ENCODE assay signal across 1 cellular context in the genomic region with DNA sequence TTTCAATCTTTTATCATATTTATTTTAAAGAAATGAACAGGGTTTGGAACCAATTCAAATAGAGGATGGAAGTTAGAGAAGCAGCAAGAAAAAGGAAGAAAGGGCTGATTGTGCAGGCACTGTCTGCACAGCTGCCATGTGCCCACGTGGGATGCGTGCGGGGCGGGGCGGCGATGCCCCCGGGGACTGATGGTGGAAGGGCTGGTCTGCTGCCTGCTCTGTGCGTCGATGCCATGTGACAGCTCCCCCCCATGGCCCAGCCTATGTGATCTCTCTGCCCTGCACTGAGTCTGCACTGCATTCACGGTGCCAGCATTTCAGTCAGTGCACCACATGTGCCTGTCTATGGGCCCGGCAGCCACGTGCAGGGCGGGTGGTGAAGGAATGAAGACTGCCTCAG.
TF ChIP-seq lines count a peak whose summit lies in the region.

No MANE protein-coding gene starts in this region.

TF ChIP-seq in GM12878, 131 proteins besides CTCF, POLR2A, EP300 and RAD21 (continued from another document):
- TF ChIP-seq, protein P1, sequence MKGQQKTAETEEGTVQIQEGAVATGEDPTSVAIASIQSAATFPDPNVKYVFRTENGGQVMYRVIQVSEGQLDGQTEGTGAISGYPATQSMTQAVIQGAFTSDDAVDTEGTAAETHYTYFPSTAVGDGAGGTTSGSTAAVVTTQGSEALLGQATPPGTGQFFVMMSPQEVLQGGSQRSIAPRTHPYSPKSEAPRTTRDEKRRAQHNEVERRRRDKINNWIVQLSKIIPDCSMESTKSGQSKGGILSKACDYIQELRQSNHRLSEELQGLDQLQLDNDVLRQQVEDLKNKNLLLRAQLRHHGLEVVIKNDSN (IDR thresholded peaks at IDR 0.05; ENCODE audit: borderline replicate concordance, extremely low read length, insufficient read depth, low read depth, low read length) = peak; percentile 53
- TF ChIP-seq YBX1 (IDR thresholded peaks at IDR 0.05) = no peak
- TF ChIP-seq BMI1 (IDR thresholded peaks at IDR 0.05; ENCODE audit: borderline replicate concordance) = no peak
- no peak for TF ChIP-seq RB1 (IDR thresholded peaks at IDR 0.05; ENCODE audit: borderline replicate concordance)
- no peak for TF ChIP-seq ATF2 (IDR thresholded peaks at IDR 0.05; ENCODE audit: low read length)
- no peak for TF ChIP-seq RFX5 (IDR thresholded peaks at IDR 0.05; ENCODE audit: low read depth, low read length)
- TF ChIP-seq, protein P2, sequence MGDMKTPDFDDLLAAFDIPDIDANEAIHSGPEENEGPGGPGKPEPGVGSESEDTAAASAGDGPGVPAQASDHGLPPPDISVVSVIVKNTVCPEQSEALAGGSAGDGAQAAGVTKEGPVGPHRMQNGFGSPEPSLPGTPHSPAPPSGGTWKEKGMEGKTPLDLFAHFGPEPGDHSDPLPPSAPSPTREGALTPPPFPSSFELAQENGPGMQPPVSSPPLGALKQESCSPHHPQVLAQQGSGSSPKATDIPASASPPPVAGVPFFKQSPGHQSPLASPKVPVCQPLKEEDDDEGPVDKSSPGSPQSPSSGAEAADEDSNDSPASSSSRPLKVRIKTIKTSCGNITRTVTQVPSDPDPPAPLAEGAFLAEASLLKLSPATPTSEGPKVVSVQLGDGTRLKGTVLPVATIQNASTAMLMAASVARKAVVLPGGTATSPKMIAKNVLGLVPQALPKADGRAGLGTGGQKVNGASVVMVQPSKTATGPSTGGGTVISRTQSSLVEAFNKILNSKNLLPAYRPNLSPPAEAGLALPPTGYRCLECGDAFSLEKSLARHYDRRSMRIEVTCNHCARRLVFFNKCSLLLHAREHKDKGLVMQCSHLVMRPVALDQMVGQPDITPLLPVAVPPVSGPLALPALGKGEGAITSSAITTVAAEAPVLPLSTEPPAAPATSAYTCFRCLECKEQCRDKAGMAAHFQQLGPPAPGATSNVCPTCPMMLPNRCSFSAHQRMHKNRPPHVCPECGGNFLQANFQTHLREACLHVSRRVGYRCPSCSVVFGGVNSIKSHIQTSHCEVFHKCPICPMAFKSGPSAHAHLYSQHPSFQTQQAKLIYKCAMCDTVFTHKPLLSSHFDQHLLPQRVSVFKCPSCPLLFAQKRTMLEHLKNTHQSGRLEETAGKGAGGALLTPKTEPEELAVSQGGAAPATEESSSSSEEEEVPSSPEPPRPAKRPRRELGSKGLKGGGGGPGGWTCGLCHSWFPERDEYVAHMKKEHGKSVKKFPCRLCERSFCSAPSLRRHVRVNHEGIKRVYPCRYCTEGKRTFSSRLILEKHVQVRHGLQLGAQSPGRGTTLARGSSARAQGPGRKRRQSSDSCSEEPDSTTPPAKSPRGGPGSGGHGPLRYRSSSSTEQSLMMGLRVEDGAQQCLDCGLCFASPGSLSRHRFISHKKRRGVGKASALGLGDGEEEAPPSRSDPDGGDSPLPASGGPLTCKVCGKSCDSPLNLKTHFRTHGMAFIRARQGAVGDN (IDR thresholded peaks at IDR 0.05) = no peak
- TF ChIP-seq CHD1 (IDR thresholded peaks at IDR 0.05; ENCODE audit: low read depth, low read length) = no peak
- TF ChIP-seq EZH2 (IDR thresholded peaks at IDR 0.05; ENCODE audit: borderline replicate concordance, control insufficient read depth, low read depth, low read length) = no peak
- no peak for TF ChIP-seq ZNF384 (IDR thresholded peaks at IDR 0.05; ENCODE audit: borderline replicate concordance, low read depth, low read length)
- TF ChIP-seq BHLHE40 (IDR thresholded peaks at IDR 0.05; ENCODE audit: borderline replicate concordance in 1 of 2, low read depth in 2 of 2, low read length in 1 of 2) = peak in 1 of 2 experiments; percentile 26; a peak in 1 of 4 replicates
- TF ChIP-seq HDAC2 (IDR thresholded peaks at IDR 0.05) = no peak
